Comparison of ENCODE assay signal across 28 cellular contexts in genomic region chr22:48423481-48423901, GRCh38.
DNase-seq lines count a peak whose midpoint lies in the region; ATAC-seq and TF ChIP-seq lines count a peak whose summit lies in the region.
"Had no signal": no experiment of that assay in that cellular context is flagged by ENCODE, and none has a peak within 500 bp of the region (broad histone marks: within the 10 kb centered on the region; RNA-seq: fewer than 3 reads in every experiment).

No MANE protein-coding gene starts in this region.

- TF ChIP-seq CTCF in A673 (conservative IDR thresholded peaks at IDR 0.05; ENCODE audit: low read depth, low read length) (no peak), Calu3 (IDR thresholded peaks at IDR 0.05; ENCODE audit: unreplicated experiment) (no peak)

- H3K36me3 ChIP-seq in A673 (ENCODE audit: insufficient read depth, low read length, poor library complexity, severe bottlenecking) (no peaks in the 10 kb centered on the region), SJSA1 (no peaks in the 10 kb centered on the region)
- H3K36me3 ChIP-seq: ascending aorta, upper lobe of left lung had no signal

- peaks cover 3 to 11% of the 10 kb centered on the region in 2 donors for H3K27me3 Mint-ChIP-seq in T-cell
- H3K27me3 Mint-ChIP-seq in Calu3 (ENCODE audit: unreplicated experiment), result no peaks in the 10 kb centered on the region
- H3K27me3 Mint-ChIP-seq: activated naive CD8-positive, alpha-beta T cell treated with anti-CD3 and anti-CD28 coated beads for 36 hours had no signal

- H3K9me3 Mint-ChIP-seq in T-cell (no peaks in the 10 kb centered on the region), Calu3 (ENCODE audit: low read depth, unreplicated experiment) (peaks cover 17% of the 10 kb centered on the region)
- H3K9me3 Mint-ChIP-seq: activated naive CD8-positive, alpha-beta T cell treated with anti-CD3 and anti-CD28 coated beads for 36 hours; mesothelial cell of epicardium; stimulated activated effector memory CD8-positive, alpha-beta T cell treated with anti-CD3 and anti-CD28 coated beads, Interleukin-12 subunit alpha, Interleukin-12 subunit beta, amount 100 ng/mL, for 72 hours; T-helper 2 cell treated with Interferon-gamma antibody and Interleukin-4, amounts not matched to agents 5 μg/mL and 100 μg/mL, for 36 hours had no signal

- H3K9me3 ChIP-seq in A673 (ENCODE audit: low read depth, low read length, poor library complexity, severe bottlenecking), result no peaks in the 10 kb centered on the region
- no peaks in the 10 kb centered on the region for H3K9me3 ChIP-seq in SJSA1 (replicated peaks)
- H3K9me3 ChIP-seq: ascending aorta, upper lobe of left lung had no signal

- H3K27ac Mint-ChIP-seq in T-cell (no peak overlapping the region), Calu3 (ENCODE audit: unreplicated experiment) (no peak overlapping the region)
- H3K27ac Mint-ChIP-seq: activated naive CD8-positive, alpha-beta T cell treated with anti-CD3 and anti-CD28 coated beads for 36 hours; CD14-positive monocyte; mesothelial cell of epicardium; naive thymus-derived CD4-positive, alpha-beta T cell; stimulated activated effector memory CD8-positive, alpha-beta T cell treated with anti-CD3 and anti-CD28 coated beads, Interleukin-12 subunit alpha, Interleukin-12 subunit beta, amount 100 ng/mL, for 72 hours; T-helper 2 cell treated with Interferon-gamma antibody and Interleukin-4, amounts not matched to agents 5 μg/mL and 100 μg/mL, for 36 hours had no signal

- H3K27ac ChIP-seq in A673 (ENCODE audit: low read depth, low read length, poor library complexity, severe bottlenecking) (no peak overlapping the region), SJSA1 (peak overlapping the region; percentile 54)
- H3K27ac ChIP-seq: ascending aorta, HL-60, upper lobe of left lung had no signal

- peak; percentile 17 for DNase-seq in A673 (ENCODE audit: low spot score)
- peak; percentile 59 for DNase-seq in DMS79 treated with DMSO at 0.1 percent for 48 hours (lab: John Stamatoyannopoulos, UW)
- DNase-seq in SJSA1 (ENCODE audit: low read depth in 1 of 2, low spot score in 2 of 2), result peak; percentile 81 to 83
- DNase-seq in mesenteric fat pad (ENCODE audit: low spot score), result peak; percentile 22
- no peak for DNase-seq in germinal center (ENCODE audit: low spot score)
- no peak for DNase-seq in T-cell
- no peak for DNase-seq in Right ventricle myocardium superior
- no peak for DNase-seq in Calu3
- DNase-seq: activated CD4-positive, alpha-beta T cell treated with anti-CD3 and anti-CD28 coated beads for 4 hours; activated CD8-positive, alpha-beta memory T cell treated with anti-CD3 and anti-CD28 coated beads for 24 hours; activated naive CD8-positive, alpha-beta T cell treated with anti-CD3 and anti-CD28 coated beads for 36 hours; central memory CD4-positive, alpha-beta T cell; left ventricle myocardium superior; NCI-H146; NCI-H82; nucleus accumbens; OCI-M1; retina; stimulated activated CD4-positive, alpha-beta T cell treated with anti-CD3 and anti-CD28 coated beads, Interleukin-4, amount 100 ng/mL, for 24 hours; substantia nigra; upper lobe of left lung had no signal

- no peak for ATAC-seq in T-cell (replicated peaks in 1 of 4)
- no peak for ATAC-seq in Right ventricle myocardium superior (ENCODE audit: poor library complexity)
- ATAC-seq: left ventricle myocardium superior; naive thymus-derived CD4-positive, alpha-beta T cell; stimulated activated effector memory CD8-positive, alpha-beta T cell treated with anti-CD3 and anti-CD28 coated beads, Interleukin-12 subunit alpha, Interleukin-12 subunit beta, amount 100 ng/mL, for 72 hours had no signal

- CTCF ChIA-PET in A673 (lab: Charles Lee) (no interaction called here), T-cell (lab: Charles Lee) (no interaction called here), Calu3 (lab: Charles Lee) (no interaction called here)

- H3K4me1 Mint-ChIP-seq in T-cell, result no peaks in the 10 kb centered on the region
- H3K4me1 Mint-ChIP-seq in Calu3 (ENCODE audit: low read depth, unreplicated experiment), result no peaks in the 10 kb centered on the region
- H3K4me1 Mint-ChIP-seq: activated naive CD8-positive, alpha-beta T cell treated with anti-CD3 and anti-CD28 coated beads for 36 hours; CD14-positive monocyte; stimulated activated effector memory CD8-positive, alpha-beta T cell treated with anti-CD3 and anti-CD28 coated beads, Interleukin-12 subunit alpha, Interleukin-12 subunit beta, amount 100 ng/mL, for 72 hours had no signal

- H3K4me3 ChIP-seq in A673 (ENCODE audit: low read depth, low read length, poor library complexity, severe bottlenecking), result no peak overlapping the region
- no peak overlapping the region for H3K4me3 ChIP-seq in SJSA1
- H3K4me3 ChIP-seq: ascending aorta, upper lobe of left lung had no signal

- H3K4me1 ChIP-seq in A673 (ENCODE audit: insufficient read depth, low read length, poor library complexity, severe bottlenecking) (no peaks in the 10 kb centered on the region), SJSA1 (replicated peaks) (peaks cover 61% of the 10 kb centered on the region)
- H3K4me1 ChIP-seq: ascending aorta, upper lobe of left lung had no signal

- intact Hi-C loops in A673 (cut with micrococcal nuclease; ENCODE audit: unreplicated experiment) (no loop called here), Right ventricle myocardium superior (cut with DNase I) (no loop called here), Calu3 (cut with micrococcal nuclease; ENCODE audit: unreplicated experiment) (no loop called here)

- H3K4me3 Mint-ChIP-seq in T-cell (no peak overlapping the region), Calu3 (ENCODE audit: low read depth, unreplicated experiment) (no peak overlapping the region)
- H3K4me3 Mint-ChIP-seq: activated naive CD8-positive, alpha-beta T cell treated with anti-CD3 and anti-CD28 coated beads for 36 hours; CD14-positive monocyte; mesothelial cell of epicardium; naive thymus-derived CD4-positive, alpha-beta T cell; stimulated activated effector memory CD8-positive, alpha-beta T cell treated with anti-CD3 and anti-CD28 coated beads, Interleukin-12 subunit alpha, Interleukin-12 subunit beta, amount 100 ng/mL, for 72 hours; T-helper 2 cell treated with Interferon-gamma antibody and Interleukin-4, amounts not matched to agents 5 μg/mL and 100 μg/mL, for 36 hours had no signal

- BruUV-seq in A673 (replicated peaks; lab: Mats Ljungman, UMichigan) (no TSS peak), Calu3 (replicated peaks; lab: Mats Ljungman, UMichigan) (no TSS peak)

- POLR2A ChIA-PET in A673 (lab: Charles Lee; ENCODE audit: low non-redundant PET), result no interaction called here
- POLR2A ChIA-PET in T-cell (lab: Charles Lee), result no interaction called here

- H3K36me3 Mint-ChIP-seq in T-cell, result no peaks in the 10 kb centered on the region
- H3K36me3 Mint-ChIP-seq in Calu3 (ENCODE audit: insufficient read depth, unreplicated experiment), result no peaks in the 10 kb centered on the region
- H3K36me3 Mint-ChIP-seq: activated naive CD8-positive, alpha-beta T cell treated with anti-CD3 and anti-CD28 coated beads for 36 hours; CD14-positive monocyte; mesothelial cell of epicardium; naive thymus-derived CD4-positive, alpha-beta T cell; stimulated activated effector memory CD8-positive, alpha-beta T cell treated with anti-CD3 and anti-CD28 coated beads, Interleukin-12 subunit alpha, Interleukin-12 subunit beta, amount 100 ng/mL, for 72 hours had no signal

- H3K27me3 ChIP-seq in A673 (replicated peaks; ENCODE audit: insufficient read depth, low read depth, low read length, poor library complexity), result no peaks in the 10 kb centered on the region
- no peaks in the 10 kb centered on the region for H3K27me3 ChIP-seq in SJSA1 (replicated peaks)
- H3K27me3 ChIP-seq: ascending aorta, upper lobe of left lung had no signal

Comparison
In these comparisons a context has a peak if more than half of its experiments do, and no peak if none do; other contexts are left out.
1. DNase-seq: peak in A673 (single experiment), DMS79 treated with DMSO at 0.1 percent for 48 hours (single experiment), SJSA1 (2 of 2) and mesenteric fat pad (single experiment); none in germinal center (single experiment), T-cell (0 of 34), Right ventricle myocardium superior (single experiment) and Calu3 (single experiment).